In genomic region chr6:53956068-53956711, GRCh38 we compare ENCODE assay signal across 9 cellular contexts.
DNase-seq lines count a peak whose midpoint lies in the region; ATAC-seq and TF ChIP-seq lines count a peak whose summit lies in the region.
"Had no signal": no experiment of that assay in that cellular context is flagged by ENCODE, and none has a peak within 500 bp of the region (broad histone marks: within the 10 kb centered on the region; RNA-seq: fewer than 3 reads in every experiment).

No MANE protein-coding gene starts in this region.

- no peak overlapping the region for H2AFZ ChIP-seq in Karpas-422 (ENCODE audit: low read length)

- H3K9me3 ChIP-seq in Karpas-422 (ENCODE audit: low read length) (no peaks in the 10 kb centered on the region), Panc1 (ENCODE audit: control insufficient read depth, insufficient read depth, low read depth, low read length) (no peaks in the 10 kb centered on the region), right lobe of liver (no peaks in the 10 kb centered on the region), uterus (no peaks in the 10 kb centered on the region)

- no peak overlapping the region for H3K9ac ChIP-seq in Karpas-422 (ENCODE audit: low read length)

- CTCF ChIA-PET in Panc1 (lab: Charles Lee) = interaction anchor here (0.7 to 2.1 kb wide), 10 partner anchors 148 to 463 kb away, joined by 3 to 26 read pairs (median 5); partner anchors contain the start of gene LRRC1

- BruUV-seq in Panc1 (replicated peaks; lab: Mats Ljungman, UMichigan) = no TSS peak

- H3K4me3 ChIP-seq in Karpas-422 (ENCODE audit: low read length) (no peak overlapping the region), Panc1 (ENCODE audit: low read depth in 2 of 2, low read length in 2 of 2) (no peak overlapping the region), right lobe of liver (no peak overlapping the region), uterus (no peak overlapping the region)

- no peaks in the 10 kb centered on the region for H3K36me3 Mint-ChIP-seq in activated T-cell treated with anti-CD3 and anti-CD28 coated beads, Interleukin-2, amount 50 U/mL, for 24 hours (ENCODE audit: low read depth)

- H3K79me2 ChIP-seq in Karpas-422 (ENCODE audit: low read length) = no peaks in the 10 kb centered on the region

- H4K20me1 ChIP-seq in Karpas-422 (ENCODE audit: insufficient read depth, low read depth, low read length) = no peaks in the 10 kb centered on the region

- peak; percentile 73 for DNase-seq in Daoy (ENCODE audit: low read depth)
- DNase-seq in Karpas-422 = peak; percentile 66
- peak; percentile 43 for DNase-seq in Panc1 (ENCODE audit: low read depth, low spot score)
- DNase-seq in ecto neural progenitor cell (ENCODE audit: low spot score) = peak; percentile 77
- DNase-seq in right lobe of liver = peak in 2 of 3 donors; percentile 63 to 71
- DNase-seq in uterus = peak; percentile 26 to 33
- no peak for DNase-seq in activated T-cell treated with anti-CD3 and anti-CD28 coated beads, Interleukin-2, amount 50 U/mL, for 24 hours
- DNase-seq: activated B cell treated with CpG ODN at 0.5 μM for 24 hours had no signal

- H3K4me1 ChIP-seq in Karpas-422 (ENCODE audit: low read length) (no peaks in the 10 kb centered on the region), Panc1 (ENCODE audit: control insufficient read depth, insufficient read depth, low read length) (peaks cover 2% of the 10 kb centered on the region; the same call in 1 of the 2 replicates), right lobe of liver (no peaks in the 10 kb centered on the region), uterus (no peaks in the 10 kb centered on the region)

- TF ChIP-seq CTCF in Panc1 (IDR thresholded peaks at IDR 0.05) (peak; percentile 89), right lobe of liver (IDR thresholded peaks at IDR 0.05) (peak; percentile 36 to 73 (median 54)), uterus (IDR thresholded peaks at IDR 0.05) (peak; percentile 26 to 50 (median 38))

- WGBS in right lobe of liver (ENCODE audit: insufficient coverage, low coverage, low lambda C conversion rate, missing lambda C conversion rate) = 15% methylated on average over 5 of the region's 6 CpGs

- peaks cover 2% of the 10 kb centered on the region for H3K9me3 Mint-ChIP-seq in activated T-cell treated with anti-CD3 and anti-CD28 coated beads, Interleukin-2, amount 50 U/mL, for 24 hours

- H3K27ac ChIP-seq in Karpas-422 (ENCODE audit: low read length) (no peak overlapping the region), Panc1 (ENCODE audit: low read length) (no peak overlapping the region), right lobe of liver (no peak overlapping the region), uterus (no peak overlapping the region)

- in situ Hi-C loops in Panc1 (cut with HindIII; ENCODE audit: low pct_unique_long_range_greater_than_20kb, low sequenced_read_pairs) = no loop called here

- H3K4me1 Mint-ChIP-seq in activated T-cell treated with anti-CD3 and anti-CD28 coated beads, Interleukin-2, amount 50 U/mL, for 24 hours (ENCODE audit: low read depth) = no peaks in the 10 kb centered on the region
- H3K4me1 Mint-ChIP-seq: activated B cell treated with CpG ODN at 0.5 μM for 24 hours had no signal

- H3K27me3 ChIP-seq in Karpas-422 (ENCODE audit: low read length) (no peaks in the 10 kb centered on the region), Panc1 (ENCODE audit: control insufficient read depth, insufficient read depth, low read length) (peaks cover 3% of the 10 kb centered on the region; the same call in 1 of the 2 replicates), right lobe of liver (no peaks in the 10 kb centered on the region), uterus (no peaks in the 10 kb centered on the region)

- POLR2A ChIA-PET in Panc1 (lab: Charles Lee) = interaction anchor here (1.1 kb wide), 1 partner anchor 161 kb away, joined by 3 read pairs; the partner anchor contains the start of gene LRRC1

- ATAC-seq in GM21423 (IDR thresholded peaks at IDR 0.05; ENCODE audit: unreplicated experiment) (peak; percentile 92), Panc1 (peak; percentile 98), right lobe of liver (peak; percentile 70 to 100 (median 74))

- no peak overlapping the region for H3K27ac Mint-ChIP-seq in activated T-cell treated with anti-CD3 and anti-CD28 coated beads, Interleukin-2, amount 50 U/mL, for 24 hours
- H3K27ac Mint-ChIP-seq: activated B cell treated with CpG ODN at 0.5 μM for 24 hours had no signal

- TF ChIP-seq POLR2A in right lobe of liver (IDR thresholded peaks at IDR 0.05) (no peak), uterus (IDR thresholded peaks at IDR 0.05) (no peak)

- H3K4me2 ChIP-seq in Karpas-422 (ENCODE audit: low read depth, low read length, poor library complexity, severe bottlenecking) = no peak overlapping the region

- intact Hi-C loops in Panc1 (cut with micrococcal nuclease; ENCODE audit: unreplicated experiment) (loop anchor here (1.0 to 5.0 kb wide), 3 partner anchors 164 to 464 kb away; no protein-coding TSS in a partner anchor), right lobe of liver (cut with DNase I) (loop anchor here in 1 of 2 donors (10.0 kb wide), 1 partner anchor 231 kb away; no protein-coding TSS in a partner anchor), uterus (cut with DNase I; ENCODE audit: low total_unique reads) (no loop called here)

- H3K36me3 ChIP-seq in Karpas-422 (ENCODE audit: insufficient read depth, low read length) (no peaks in the 10 kb centered on the region), Panc1 (ENCODE audit: control insufficient read depth, insufficient read depth, low read length) (no peaks in the 10 kb centered on the region), right lobe of liver (no peaks in the 10 kb centered on the region), uterus (no peaks in the 10 kb centered on the region)

- H3K9me2 ChIP-seq in Karpas-422 (replicated peaks; ENCODE audit: insufficient read depth, low read length) = no peaks in the 10 kb centered on the region

- peaks cover 4% of the 10 kb centered on the region for H3K27me3 Mint-ChIP-seq in activated T-cell treated with anti-CD3 and anti-CD28 coated beads, Interleukin-2, amount 50 U/mL, for 24 hours

- no peak overlapping the region for H3K4me3 Mint-ChIP-seq in activated T-cell treated with anti-CD3 and anti-CD28 coated beads, Interleukin-2, amount 50 U/mL, for 24 hours
- H3K4me3 Mint-ChIP-seq: activated B cell treated with CpG ODN at 0.5 μM for 24 hours had no signal

Comparison
In these comparisons a context has a peak if more than half of its experiments do, and no peak if none do; other contexts are left out.
1. CTCF ChIP-seq: peak in every context shown above with its lines; median percentile 89 in Panc1; 54 in right lobe of liver; 38 in uterus.